Comparison of ENCODE assay signal across 8 cellular contexts in genomic region chr10:21493841-21494220, GRCh38. TPM values are rescaled to one million over a fixed set of nuclear protein-coding genes. Genes with fewer than 3 reads are reported as not detected.
DNase-seq lines count a peak whose midpoint lies in the region; ATAC-seq and TF ChIP-seq lines count a peak whose summit lies in the region.
"Had no signal": no experiment of that assay in that cellular context is flagged by ENCODE, and none has a peak within 500 bp of the region (broad histone marks: within the 10 kb centered on the region; RNA-seq: fewer than 3 reads in every experiment).

No MANE protein-coding gene starts in this region.

- no peak overlapping the region for H3K27ac Mint-ChIP-seq in glutamatergic neuron (ENCODE audit: unreplicated experiment)

- H3K27ac ChIP-seq in skin epidermis = peak overlapping the region in 10 of 21 experiments; percentile 35 to 91 (median 77)

- H3K36me3 Mint-ChIP-seq in glutamatergic neuron (ENCODE audit: unreplicated experiment) = no peaks in the 10 kb centered on the region

- no peak for ATAC-seq in HG03108 (IDR thresholded peaks at IDR 0.05; ENCODE audit: unreplicated experiment)
- no peak for ATAC-seq in HG02970 (IDR thresholded peaks at IDR 0.05; ENCODE audit: low FRiP score, unreplicated experiment)

- peaks cover 12% of the 10 kb centered on the region for H3K9me3 Mint-ChIP-seq in glutamatergic neuron (ENCODE audit: unreplicated experiment)

- H3K27me3 Mint-ChIP-seq in glutamatergic neuron (ENCODE audit: unreplicated experiment) = peaks cover 11% of the 10 kb centered on the region

- peak overlapping the region; percentile 77 for H3K4me3 Mint-ChIP-seq in glutamatergic neuron (ENCODE audit: unreplicated experiment)

- DNase-seq in UCSD-AML1 (lab: John Stamatoyannopoulos, UW; ENCODE audit: unreplicated experiment) (peak; percentile 25), glutamatergic neuron (no peak), C1 segment of cervical spinal cord (lab: John Stamatoyannopoulos, UW) (no peak)
- DNase-seq: NCI-H1436 treated with DMSO at 0.1 percent for 48 hours had no signal

- H3K4me1 Mint-ChIP-seq in glutamatergic neuron (ENCODE audit: low read depth, unreplicated experiment) = peaks cover 1% of the 10 kb centered on the region

- no peak for TF ChIP-seq CTCF in GM12875 (IDR thresholded peaks at IDR 0.05; ENCODE audit: borderline replicate concordance, insufficient read depth, low read depth, low read length)
- TF ChIP-seq CTCF in glutamatergic neuron (IDR thresholded peaks at IDR 0.05; ENCODE audit: partially characterized antibody, unreplicated experiment) = no peak

- H3K4me3 ChIP-seq in GM12875 (ENCODE audit: low read depth, low read length) (peak overlapping the region; percentile 89), skin epidermis (peak overlapping the region; percentile 60 to 81 (median 71))

RNA-seq across cellular contexts. Expression of gene SKIDA1, which starts 31.7 kb away (rescaled TPM):
- total RNA-seq in glutamatergic neuron (ENCODE audit: unreplicated experiment) = 1.3 TPM

RNA-seq across cellular contexts. Expression of gene MLLT10, which starts 40.2 kb away (rescaled TPM):
- total RNA-seq in glutamatergic neuron (ENCODE audit: unreplicated experiment) = 50.9 TPM
